In the genomic region with DNA sequence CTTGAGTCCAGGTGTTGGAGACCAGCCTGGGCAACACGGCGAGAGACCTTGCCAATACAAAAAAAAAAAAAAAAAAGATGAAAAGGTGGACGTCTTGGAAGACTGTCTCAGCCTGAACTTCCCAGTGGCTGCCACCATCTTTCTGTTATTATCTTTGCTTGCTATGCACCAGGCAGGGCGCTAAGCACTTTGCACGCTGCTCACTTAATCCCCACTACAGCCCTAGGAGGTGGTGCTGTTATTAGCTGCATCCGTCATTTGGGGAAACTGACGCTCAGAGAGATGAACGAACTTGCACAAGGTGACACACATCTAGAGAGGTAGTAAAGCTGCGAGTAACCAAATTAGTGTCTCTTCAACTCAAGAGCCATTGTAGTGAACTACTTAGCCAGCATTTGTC, we compare ENCODE assay signal across 11 cellular contexts. TPM values are rescaled to one million over a fixed set of nuclear protein-coding genes. Genes with fewer than 3 reads are reported as not detected.
DNase-seq lines count a peak whose midpoint lies in the region; TF ChIP-seq lines count a peak whose summit lies in the region.
"Had no signal": no experiment of that assay in that cellular context is flagged by ENCODE, and none has a peak within 500 bp of the region (broad histone marks: within the 10 kb centered on the region; RNA-seq: fewer than 3 reads in every experiment).

No MANE protein-coding gene starts in this region.

- H3K4me2 ChIP-seq in skeletal muscle satellite cell (ENCODE audit: low read length) = peak overlapping the region; percentile 83

- H3K4me3 ChIP-seq in fibroblast of pulmonary artery (replicated peaks; ENCODE audit: low read depth, low read length) = peak overlapping the region; percentile 81
- peak overlapping the region; percentile 91 for H3K4me3 ChIP-seq in skeletal muscle satellite cell (ENCODE audit: low read length)

- no peaks in the 10 kb centered on the region for H3K27me3 ChIP-seq in skeletal muscle satellite cell (ENCODE audit: control insufficient read depth, insufficient read depth, low read length)
- H3K27me3 ChIP-seq: adrenal gland, SJCRH30 had no signal

- H3K4me1 ChIP-seq in skeletal muscle satellite cell (ENCODE audit: control insufficient read depth, insufficient read depth, low read length) = peaks cover 48% of the 10 kb centered on the region
- H3K4me1 ChIP-seq: SJCRH30 had no signal

- H3K36me3 ChIP-seq in skeletal muscle satellite cell (ENCODE audit: insufficient read depth, low read length) = no peaks in the 10 kb centered on the region
- H3K36me3 ChIP-seq: adrenal gland, SJCRH30 had no signal

- H3K27ac ChIP-seq in VCaP = peak overlapping the region; percentile 73; the same call in 1 of the 2 replicates

- TF ChIP-seq CTCF in VCaP (conservative IDR thresholded peaks at IDR 0.05) (no peak), fibroblast of pulmonary artery (IDR thresholded peaks at IDR 0.05; ENCODE audit: low read length, missing control alignments) (no peak)

- H3K9ac ChIP-seq in skeletal muscle satellite cell (ENCODE audit: low read depth, low read length) = peak overlapping the region; percentile 89

- no peaks in the 10 kb centered on the region for H3K9me3 ChIP-seq in skeletal muscle satellite cell (replicated peaks; ENCODE audit: low read length)
- H3K9me3 ChIP-seq: adrenal gland, SJCRH30 had no signal

- DNase-seq in NCI-H82 (lab: John Stamatoyannopoulos, UW) (peak; percentile 25), NCI-H82 treated with DMSO at 0.1 percent for 48 hours (lab: John Stamatoyannopoulos, UW; ENCODE audit: unreplicated experiment) (no peak), fibroblast of pulmonary artery (ENCODE audit: low read depth) (no peak), COLO829 (ENCODE audit: low spot score) (no peak), NCI-H1105 (lab: John Stamatoyannopoulos, UW) (no peak)
- DNase-seq in activated CD4-positive, CD25-positive, alpha-beta regulatory T cell (lab: John Stamatoyannopoulos, UW) = no peak
- DNase-seq: MV-4-11 had no signal

RNA-seq across cellular contexts. Expression of gene CPPED1, which starts 0.7 kb away (rescaled TPM):
- 7.6 and 20.8 TPM in 2 replicates for total RNA-seq in skeletal muscle satellite cell (2012; rRNA removed)
